ENCODE assay signal across 28 cellular contexts in genomic region chr4:170388255-170388654, GRCh38.
DNase-seq lines count a peak whose midpoint lies in the region; ATAC-seq and TF ChIP-seq lines count a peak whose summit lies in the region.
"Had no signal": no experiment of that assay in that cellular context is flagged by ENCODE, and none has a peak within 500 bp of the region (broad histone marks: within the 10 kb centered on the region; RNA-seq: fewer than 3 reads in every experiment).

No MANE protein-coding gene starts in this region.

- H3K4me1 ChIP-seq in GM23248 (ENCODE audit: insufficient read depth) (peaks cover 37% of the 10 kb centered on the region), foreskin keratinocyte (peaks cover 10% of the 10 kb centered on the region), smooth muscle cell (ENCODE audit: low read depth) (peaks cover 15% of the 10 kb centered on the region)
- H3K4me1 ChIP-seq: heart right ventricle, parathyroid adenoma had no signal

- ATAC-seq in foreskin keratinocyte (peak; percentile 30), WTC11 (no peak)
- ATAC-seq: activated CD4-positive, CD25-positive, alpha-beta regulatory T cell treated with anti-CD3 and anti-CD28 coated beads, Interleukin-2, amount 50 U/mL, for 24 hours; heart right ventricle; K562; left cardiac atrium; right cardiac atrium; stimulated activated memory B cell treated with anti-CD40 and anti-IgM and Interleukin-4, amounts not matched to agents 10 μg/mL and 1 μg/mL and 100 μg/mL, for 72 hours had no signal

- H3F3A ChIP-seq in GM23248 (ENCODE audit: insufficient read depth) (peaks cover 34% of the 10 kb centered on the region), smooth muscle cell (ENCODE audit: low read depth) (peaks cover 6% of the 10 kb centered on the region)

- H3K4me3 ChIP-seq in GM23248 = no peak overlapping the region
- H3K4me3 ChIP-seq in smooth muscle cell = no peak overlapping the region
- H3K4me3 ChIP-seq: heart right ventricle, K562 had no signal

- no peaks in the 10 kb centered on the region for H3K27me3 Mint-ChIP-seq in WTC11 (ENCODE audit: low read depth)
- H3K27me3 Mint-ChIP-seq: activated naive CD8-positive, alpha-beta T cell treated with anti-CD3 and anti-CD28 coated beads for 36 hours; CD4-positive, alpha-beta T cell; stimulated activated memory B cell treated with anti-CD40 and anti-IgM and Interleukin-4, amounts not matched to agents 10 μg/mL and 1 μg/mL and 100 μg/mL, for 72 hours had no signal

- H3K4me1 Mint-ChIP-seq in WTC11 = no peaks in the 10 kb centered on the region
- H3K4me1 Mint-ChIP-seq: activated naive CD8-positive, alpha-beta T cell treated with anti-CD3 and anti-CD28 coated beads for 36 hours; brain; stimulated activated memory B cell treated with anti-CD40 and anti-IgM and Interleukin-4, amounts not matched to agents 10 μg/mL and 1 μg/mL and 100 μg/mL, for 72 hours had no signal

- no peak overlapping the region for H3K27ac Mint-ChIP-seq in WTC11
- H3K27ac Mint-ChIP-seq: activated naive CD8-positive, alpha-beta T cell treated with anti-CD3 and anti-CD28 coated beads for 36 hours; CD4-positive, alpha-beta T cell; stimulated activated memory B cell treated with anti-CD40 and anti-IgM and Interleukin-4, amounts not matched to agents 10 μg/mL and 1 μg/mL and 100 μg/mL, for 72 hours had no signal

- H3K9me3 ChIP-seq in GM23248 (ENCODE audit: low read depth) (no peaks in the 10 kb centered on the region), smooth muscle cell (replicated peaks; ENCODE audit: low read depth) (no peaks in the 10 kb centered on the region)

- no peaks in the 10 kb centered on the region for H3K36me3 Mint-ChIP-seq in WTC11
- H3K36me3 Mint-ChIP-seq: activated naive CD8-positive, alpha-beta T cell treated with anti-CD3 and anti-CD28 coated beads for 36 hours; brain; stimulated activated memory B cell treated with anti-CD40 and anti-IgM and Interleukin-4, amounts not matched to agents 10 μg/mL and 1 μg/mL and 100 μg/mL, for 72 hours had no signal

- no peaks in the 10 kb centered on the region for H3K9me2 ChIP-seq in GM23248 (ENCODE audit: insufficient read depth)

- H2AFZ ChIP-seq in GM23248 = no peak overlapping the region
- H2AFZ ChIP-seq in smooth muscle cell (ENCODE audit: low read depth) = no peak overlapping the region
- H2AFZ ChIP-seq: parathyroid adenoma had no signal

- H3K9me3 Mint-ChIP-seq in WTC11 = peaks cover 10% of the 10 kb centered on the region

- H3K27ac ChIP-seq in GM23248 (0 out of 2 replicates have a peak overlapping the region, but pooled peaks have one; percentile 23), foreskin keratinocyte (no peak overlapping the region), smooth muscle cell (ENCODE audit: low read depth) (peak overlapping the region; percentile 95)
- H3K27ac ChIP-seq: epithelial cell of prostate, heart right ventricle, parathyroid adenoma had no signal

- H3K4me2 ChIP-seq in GM23248 (ENCODE audit: unreplicated experiment) (no peak overlapping the region), smooth muscle cell (no peak overlapping the region)

- 3 to 4% methylated on average over 1 of the region's 1 CpG for WGBS in GM23248 (ENCODE audit: low coverage in 1 of 2, low lambda C conversion rate in 2 of 2, missing lambda C conversion rate in 2 of 2), 2 experiments
- WGBS in smooth muscle cell (ENCODE audit: low lambda C conversion rate) = 85% methylated on average over 1 of the region's 1 CpG

- H3K79me2 ChIP-seq in GM23248 (ENCODE audit: insufficient read depth) (no peaks in the 10 kb centered on the region), smooth muscle cell (ENCODE audit: low read depth) (no peaks in the 10 kb centered on the region)
- H3K79me2 ChIP-seq: parathyroid adenoma had no signal

- H3K9ac ChIP-seq in GM23248 (no peak overlapping the region), smooth muscle cell (ENCODE audit: low read depth) (no peak overlapping the region)
- H3K9ac ChIP-seq: parathyroid adenoma had no signal

- CTCF ChIA-PET in WTC11 (lab: Charles Lee) = no interaction called here

- H4K20me1 ChIP-seq in GM23248 (ENCODE audit: insufficient read depth) (no peaks in the 10 kb centered on the region), smooth muscle cell (ENCODE audit: low read depth) (no peaks in the 10 kb centered on the region)

- DNase-seq in GM23248 = peak; percentile 69
- DNase-seq in amniotic stem cell (lab: John Stamatoyannopoulos, UW) = peak; percentile 31
- DNase-seq in foreskin keratinocyte = peak; percentile 64 to 92
- DNase-seq in smooth muscle cell (lab: John Stamatoyannopoulos, UW; ENCODE audit: unreplicated experiment) = no peak
- DNase-seq in activated CD8-positive, alpha-beta memory T cell treated with anti-CD3 and anti-CD28 coated beads, Interleukin-2, amount 50 U/mL, for 48 hours = no peak
- DNase-seq in KBM-7 = no peak
- no peak for DNase-seq in WTC11 (ENCODE audit: low spot score)
- DNase-seq: activated CD4-positive, alpha-beta T cell treated with anti-CD3 and anti-CD28 coated beads, Interleukin-2, amount 50 U/mL, for 48 hours; activated CD8-positive, alpha-beta memory T cell treated with anti-CD3 and anti-CD28 coated beads, Interleukin-2, amount 50 U/mL, for 4 hours; activated naive CD8-positive, alpha-beta T cell treated with anti-CD3 and anti-CD28 coated beads for 36 hours; CD4-positive, alpha-beta T cell; effector CD4-positive, alpha-beta T cell; H7; heart right ventricle; left cardiac atrium; MM.1S; NCI-H1417; NCI-H2081; NCI-H226; NCI-H748 treated with DMSO at 0.1 percent for 48 hours; right cardiac atrium; stimulated activated CD4-positive, alpha-beta T cell treated with anti-CD3 and anti-CD28 coated beads, Interleukin-4, amount 100 ng/mL, for 4 hours had no signal

- in situ Hi-C loops in GM23248 (cut with MboI) = no loop called here
- in situ Hi-C loops in KBM-7 (cut with MboI; ENCODE audit: low pct_unique_long_range_greater_than_20kb, low sequenced_read_pairs) = no loop called here

- POLR2A ChIA-PET in WTC11 (lab: Charles Lee) = no interaction called here

- H3K36me3 ChIP-seq in GM23248 (ENCODE audit: low read depth) = no peaks in the 10 kb centered on the region
- no peaks in the 10 kb centered on the region for H3K36me3 ChIP-seq in smooth muscle cell (ENCODE audit: low read depth)
- H3K36me3 ChIP-seq: heart right ventricle had no signal

- no peak for TF ChIP-seq CTCF in foreskin keratinocyte (conservative IDR thresholded peaks at IDR 0.05)
- TF ChIP-seq CTCF in smooth muscle cell (IDR thresholded peaks at IDR 0.05; ENCODE audit: borderline replicate concordance, insufficient read depth, poor library complexity, severe bottlenecking) = no peak
- no peak for TF ChIP-seq CTCF in WTC11 (IDR thresholded peaks at IDR 0.05)

- H3K4me3 Mint-ChIP-seq in WTC11 = no peak overlapping the region
- H3K4me3 Mint-ChIP-seq: activated naive CD8-positive, alpha-beta T cell treated with anti-CD3 and anti-CD28 coated beads for 36 hours; brain; CD4-positive, alpha-beta T cell; stimulated activated memory B cell treated with anti-CD40 and anti-IgM and Interleukin-4, amounts not matched to agents 10 μg/mL and 1 μg/mL and 100 μg/mL, for 72 hours had no signal

- H3K27me3 ChIP-seq in GM23248 (replicated peaks; ENCODE audit: insufficient read depth) (no peaks in the 10 kb centered on the region), foreskin keratinocyte (no peaks in the 10 kb centered on the region), smooth muscle cell (ENCODE audit: low read depth) (no peaks in the 10 kb centered on the region)
- H3K27me3 ChIP-seq: heart right ventricle had no signal

TF ChIP-seq in WTC11, 78 proteins besides CTCF, POLR2A, EP300 and RAD21 (continues in another document):
- TF ChIP-seq ZNF532 (CRISPR knock-in tag; IDR thresholded peaks at IDR 0.05; ENCODE audit: borderline replicate concordance) = no peak
- no peak for TF ChIP-seq ZNF423 (CRISPR knock-in tag; IDR thresholded peaks at IDR 0.05)
- TF ChIP-seq ATF6 (CRISPR knock-in tag; IDR thresholded peaks at IDR 0.05) = no peak

Comparison
In these comparisons a context has a peak if more than half of its experiments do, and no peak if none do; other contexts are left out.
1. DNase-seq: peak in GM23248 (single experiment), amniotic stem cell (single experiment) and foreskin keratinocyte (2 of 2); none in smooth muscle cell (single experiment), activated CD8-positive, alpha-beta memory T cell treated with anti-CD3 and anti-CD28 coated beads, Interleukin-2, amount 50 U/mL, for 48 hours (single experiment), KBM-7 (single experiment) and WTC11 (single experiment).